In the genomic region with DNA sequence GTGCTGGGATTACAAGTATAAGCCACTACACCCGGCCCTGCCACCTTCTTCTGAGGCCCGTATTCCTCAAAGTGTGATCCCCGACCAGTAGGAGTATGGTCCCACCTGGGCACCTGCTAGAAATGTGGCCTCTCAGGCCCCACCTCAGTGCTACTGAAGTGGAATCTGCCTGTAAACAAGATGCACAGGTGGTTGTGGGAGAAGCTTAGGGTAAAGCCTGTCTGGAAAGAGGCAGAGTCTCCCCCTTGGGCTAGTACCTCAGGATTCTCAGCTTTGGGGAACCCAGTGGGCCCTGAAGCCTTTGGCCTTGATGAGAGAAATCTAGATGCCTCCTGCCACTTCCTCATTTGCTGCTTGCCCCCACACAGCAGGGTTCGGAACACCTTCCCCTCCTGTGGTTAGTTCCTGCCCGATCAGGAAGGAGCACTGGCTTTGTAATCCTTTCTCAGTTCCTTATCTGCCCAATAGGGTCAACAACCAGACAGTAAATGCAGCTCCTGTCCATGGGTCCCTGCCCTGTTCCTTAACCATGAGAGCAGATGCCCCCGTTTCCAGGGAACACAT, we compare ENCODE assay signal across 8 cellular contexts. TPM values are rescaled to one million over a fixed set of nuclear protein-coding genes. Genes with fewer than 3 reads are reported as not detected.
A peak's percentile ranks its signal among the peaks of the same experiment; 100 is the strongest.
DNase-seq lines count a peak whose midpoint lies in the region; ATAC-seq lines count a peak whose summit lies in the region.

No MANE protein-coding gene starts in this region.

- H3K36me3 Mint-ChIP-seq in CD4-positive, alpha-beta memory T cell = peaks cover 6 to 7% of the 10 kb centered on the region in 2 donors
- H3K36me3 Mint-ChIP-seq in activated CD4-positive, alpha-beta memory T cell treated with anti-CD3 and anti-CD28 coated beads, Interleukin-2, amount 10 ng/mL, durations not matched to agents 7 days and 5 days (ENCODE audit: low read depth) = peaks cover 26% of the 10 kb centered on the region

- no peaks in the 10 kb centered on the region for H3K27me3 ChIP-seq in CD4-positive, alpha-beta memory T cell (ENCODE audit: insufficient read depth, low read length)
- H3K27me3 ChIP-seq in GM23248 (replicated peaks; ENCODE audit: insufficient read depth) = no peaks in the 10 kb centered on the region

- no peaks in the 10 kb centered on the region for H3K27me3 Mint-ChIP-seq in CD4-positive, alpha-beta memory T cell
- H3K27me3 Mint-ChIP-seq in activated CD4-positive, alpha-beta memory T cell treated with anti-CD3 and anti-CD28 coated beads, Interleukin-2, amount 10 ng/mL, durations not matched to agents 7 days and 5 days = no peaks in the 10 kb centered on the region

- H3K27ac Mint-ChIP-seq in CD4-positive, alpha-beta memory T cell = peak overlapping the region; percentile 89 to 98 (median 92)
- H3K27ac Mint-ChIP-seq in activated CD4-positive, alpha-beta memory T cell treated with anti-CD3 and anti-CD28 coated beads, Interleukin-2, amount 10 ng/mL, durations not matched to agents 7 days and 5 days = peak overlapping the region; percentile 95

- H3K4me3 Mint-ChIP-seq in CD4-positive, alpha-beta memory T cell = peak overlapping the region; percentile 26 to 85 (median 78)
- no peak overlapping the region for H3K4me3 Mint-ChIP-seq in activated CD4-positive, alpha-beta memory T cell treated with anti-CD3 and anti-CD28 coated beads, Interleukin-2, amount 10 ng/mL, durations not matched to agents 7 days and 5 days

- peaks cover 56 to 92% (median 74%) of the 10 kb centered on the region in 4 donors for H3K4me1 Mint-ChIP-seq in CD4-positive, alpha-beta memory T cell
- H3K4me1 Mint-ChIP-seq in activated CD4-positive, alpha-beta memory T cell treated with anti-CD3 and anti-CD28 coated beads, Interleukin-2, amount 10 ng/mL, durations not matched to agents 7 days and 5 days = peaks cover 90% of the 10 kb centered on the region

- no peaks in the 10 kb centered on the region for H4K20me1 ChIP-seq in GM23248 (ENCODE audit: insufficient read depth)

- H3K36me3 ChIP-seq in CD4-positive, alpha-beta memory T cell (ENCODE audit: insufficient read depth, low read length) = no peaks in the 10 kb centered on the region
- H3K36me3 ChIP-seq in GM23248 (ENCODE audit: low read depth) = no peaks in the 10 kb centered on the region; the same call in 1 of the 2 replicates

- intact Hi-C loops in CD4-positive, alpha-beta memory T cell (cut with micrococcal nuclease) = loop anchor here (1.0 to 2.0 kb wide), 4 partner anchors 8 to 80 kb away; a partner anchor contains a TSS

- no peaks in the 10 kb centered on the region; the same call in 1 of the 2 replicates for H3F3A ChIP-seq in GM23248 (ENCODE audit: insufficient read depth)

- POLR2A ChIA-PET in CD4-positive, alpha-beta memory T cell (lab: Charles Lee; ENCODE audit: partially characterized antibody) = interaction anchor here (0.9 to 16.1 kb wide), 11 partner anchors 11 to 126 kb away, joined by 3 to 440 read pairs (median 9); a partner anchor contains a TSS
- POLR2A ChIA-PET in activated CD4-positive, alpha-beta memory T cell treated with anti-CD3 and anti-CD28 coated beads, Interleukin-2, amount 10 ng/mL, durations not matched to agents 7 days and 5 days (lab: Charles Lee) = interaction anchor here (0.9 to 11.0 kb wide), 9 partner anchors 9 to 79 kb away, joined by 3 to 286 read pairs (median 6); a partner anchor contains a TSS

- no peaks in the 10 kb centered on the region for H3K79me2 ChIP-seq in GM23248 (ENCODE audit: insufficient read depth)

- ATAC-seq in GM19328 (IDR thresholded peaks at IDR 0.05; ENCODE audit: unreplicated experiment) = peak; percentile 52
- peak; percentile 62 for ATAC-seq in HG03342 (IDR thresholded peaks at IDR 0.05; ENCODE audit: unreplicated experiment)

- 85 to 88% methylated on average over 6 of the region's 6 CpGs for WGBS in GM23248 (ENCODE audit: low coverage in 1 of 2, low lambda C conversion rate in 2 of 2, missing lambda C conversion rate in 2 of 2), 2 experiments

- CTCF ChIA-PET in CD4-positive, alpha-beta memory T cell (lab: Charles Lee; ENCODE audit: partially characterized antibody) = interaction anchor here (0.8 to 7.2 kb wide), 7 partner anchors 9 to 119 kb away, joined by 3 to 72 read pairs (median 4); a partner anchor contains a TSS
- CTCF ChIA-PET in activated CD4-positive, alpha-beta memory T cell treated with anti-CD3 and anti-CD28 coated beads, Interleukin-2, amount 10 ng/mL, durations not matched to agents 7 days and 5 days (lab: Charles Lee) = interaction anchor here (0.7 to 2.9 kb wide), 9 partner anchors 9 to 84 kb away, joined by 3 to 17 read pairs (median 4); a partner anchor contains a TSS

- DNase-seq in CD4-positive, alpha-beta memory T cell = peak in 3 of 5 donors; percentile 19 to 24 (median 22)
- peak; percentile 50 for DNase-seq in activated CD4-positive, alpha-beta memory T cell treated with anti-CD3 and anti-CD28 coated beads, Interleukin-2, amount 10 ng/mL, durations not matched to agents 7 days and 5 days
- DNase-seq in mesenteric fat pad (ENCODE audit: low spot score) (peak; percentile 57), GM23248 (no peak), NCI-H2081 (lab: John Stamatoyannopoulos, UW) (no peak), COLO668 (lab: John Stamatoyannopoulos, UW; ENCODE audit: unreplicated experiment) (no peak)

- in situ Hi-C loops in GM23248 (cut with MboI) = no loop called here

- H3K4me2 ChIP-seq in GM23248 (ENCODE audit: unreplicated experiment) = no peak overlapping the region

- H3K9me3 ChIP-seq in CD4-positive, alpha-beta memory T cell (ENCODE audit: control insufficient read depth in 1 of 2, low read length in 2 of 2) = no peaks in the 10 kb centered on the region
- H3K9me3 ChIP-seq in GM23248 (ENCODE audit: low read depth) = no peaks in the 10 kb centered on the region

- H3K9ac ChIP-seq in GM23248 = no peak overlapping the region

- H3K4me3 ChIP-seq in CD4-positive, alpha-beta memory T cell (ENCODE audit: low read length in 2 of 2) = no peak overlapping the region
- H3K4me3 ChIP-seq in GM23248 = no peak overlapping the region

- H3K4me1 ChIP-seq in CD4-positive, alpha-beta memory T cell (ENCODE audit: insufficient read depth, low read length) = peaks cover 66% of the 10 kb centered on the region
- peaks cover 18% of the 10 kb centered on the region for H3K4me1 ChIP-seq in GM23248 (ENCODE audit: insufficient read depth)

- H3K9me2 ChIP-seq in GM23248 (ENCODE audit: insufficient read depth) = no peaks in the 10 kb centered on the region

- H3K9me3 Mint-ChIP-seq in CD4-positive, alpha-beta memory T cell = peaks cover 0 to 2% (median 0%) of the 10 kb centered on the region in 8 donors
- H3K9me3 Mint-ChIP-seq in activated CD4-positive, alpha-beta memory T cell treated with anti-CD3 and anti-CD28 coated beads, Interleukin-2, amount 10 ng/mL, durations not matched to agents 7 days and 5 days = no peaks in the 10 kb centered on the region

- no peak overlapping the region for H2AFZ ChIP-seq in GM23248

- H3K27ac ChIP-seq in CD4-positive, alpha-beta memory T cell (ENCODE audit: low read depth, low read length) = peak overlapping the region; percentile 51
- no peak overlapping the region for H3K27ac ChIP-seq in GM23248

RNA-seq across cellular contexts. Expression of a gene that starts 25.2 kb away (rescaled TPM):
- 10 to 100 TPM in 1 of 2 experiments, 1 to 10 TPM in 1; 9.0 to 10.2 TPM for total RNA-seq in CD4-positive, alpha-beta memory T cell
- polyA plus RNA-seq in CD4-positive, alpha-beta memory T cell = 1 to 10 TPM; 3.9 to 5.9 TPM
- total RNA-seq in activated CD4-positive, alpha-beta memory T cell treated with anti-CD3 and anti-CD28 coated beads, Interleukin-2, amount 10 ng/mL, durations not matched to agents 7 days and 5 days = 10 to 100 TPM; 13.4 to 13.9 TPM
- 58.3 TPM for total RNA-seq in mesenteric fat pad
- 57.5 and 58.8 TPM in 2 replicates for total RNA-seq in GM23248 (2014; rRNA removed; shearing (Covaris generic))
- 27.9 and 28.2 TPM in 2 replicates for polyA plus RNA-seq in GM23248 (2016; fragmentation: Nextera tagmentation; extraction: Ambion mirVana)

RNA-seq across cellular contexts. Expression of a gene that starts 27.7 kb away (rescaled TPM):
- 10 to 100 TPM; 71.0 to 76.6 TPM for total RNA-seq in CD4-positive, alpha-beta memory T cell
- 100 to 1,000 TPM; 154 to 173 TPM for polyA plus RNA-seq in CD4-positive, alpha-beta memory T cell
- total RNA-seq in activated CD4-positive, alpha-beta memory T cell treated with anti-CD3 and anti-CD28 coated beads, Interleukin-2, amount 10 ng/mL, durations not matched to agents 7 days and 5 days = 100 to 1,000 TPM; 183 to 188 TPM
- 41.6 TPM for total RNA-seq in mesenteric fat pad
- total RNA-seq in GM23248 (2014; rRNA removed; shearing (Covaris generic)) = 64.2 and 130 TPM in 2 replicates
- 107 and 108 TPM in 2 replicates for polyA plus RNA-seq in GM23248 (2016; fragmentation: Nextera tagmentation; extraction: Ambion mirVana)

RNA-seq across cellular contexts. Expression of a gene that starts 41.6 kb away (rescaled TPM):
- 10 to 100 TPM; 12.2 to 13.4 TPM for total RNA-seq in CD4-positive, alpha-beta memory T cell
- polyA plus RNA-seq in CD4-positive, alpha-beta memory T cell = 1 to 10 TPM in 1 of 2 donors, under 1 TPM in 1; 0.80 to 1.6 TPM
- 10 to 100 TPM; 16.6 to 17.8 TPM for total RNA-seq in activated CD4-positive, alpha-beta memory T cell treated with anti-CD3 and anti-CD28 coated beads, Interleukin-2, amount 10 ng/mL, durations not matched to agents 7 days and 5 days
- total RNA-seq in mesenteric fat pad = 6.4 TPM
- total RNA-seq in GM23248 (2014; rRNA removed; shearing (Covaris generic)) = 2.1 and 3.1 TPM in 2 replicates
- polyA plus RNA-seq in GM23248 (2016; fragmentation: Nextera tagmentation; extraction: Ambion mirVana) = 6.0 and 6.8 TPM in 2 replicates

RNA-seq across cellular contexts. Expression of a gene that starts 54.6 kb away (rescaled TPM):
- total RNA-seq in CD4-positive, alpha-beta memory T cell = under 1 TPM; 0.72 to 0.79 TPM
- not detected for polyA plus RNA-seq in CD4-positive, alpha-beta memory T cell
- under 1 TPM; 0.43 to 0.83 TPM for total RNA-seq in activated CD4-positive, alpha-beta memory T cell treated with anti-CD3 and anti-CD28 coated beads, Interleukin-2, amount 10 ng/mL, durations not matched to agents 7 days and 5 days
- 1.00 TPM for total RNA-seq in mesenteric fat pad
- not detected in 2 replicates for total RNA-seq in GM23248 (2014; rRNA removed; shearing (Covaris generic))
- not detected in 2 replicates for polyA plus RNA-seq in GM23248 (2016; fragmentation: Nextera tagmentation; extraction: Ambion mirVana)

Comparison
In these comparisons a context has a peak if more than half of its experiments do, and no peak if none do; other contexts are left out.
1. DNase-seq: peak in CD4-positive, alpha-beta memory T cell (3 of 5), activated CD4-positive, alpha-beta memory T cell treated with anti-CD3 and anti-CD28 coated beads, Interleukin-2, amount 10 ng/mL, durations not matched to agents 7 days and 5 days (single experiment) and mesenteric fat pad (single experiment); none in GM23248 (single experiment), NCI-H2081 (0 of 2) and COLO668 (single experiment).